ENCODE assay signal across 1 cellular context in genomic region chr19:18426416-18426767, GRCh38.
TF ChIP-seq lines count a peak whose summit lies in the region.

No MANE protein-coding gene starts in this region.

TF ChIP-seq in HEK293T, 16 proteins besides CTCF, POLR2A, EP300 and RAD21 (continued from another document):
- TF ChIP-seq BHLHE40 (IDR thresholded peaks at IDR 0.05; ENCODE audit: borderline replicate concordance) = no peak
- TF ChIP-seq ARNT (IDR thresholded peaks at IDR 0.05) = no peak
- no peak for TF ChIP-seq FOXK2 (IDR thresholded peaks at IDR 0.05)
- no peak for TF ChIP-seq CTBP1 (IDR thresholded peaks at IDR 0.05; ENCODE audit: borderline replicate concordance)
- TF ChIP-seq HDGF (IDR thresholded peaks at IDR 0.05; ENCODE audit: borderline replicate concordance) = no peak
